Comparison of ENCODE assay signal across 1 cellular context in genomic region chr19:795691-796581, GRCh38.
A peak's percentile ranks its signal among the peaks of the same experiment; 100 is the strongest.
TF ChIP-seq lines count a peak whose summit lies in the region.

No MANE protein-coding gene starts in this region.

TF ChIP-seq in HepG2, 621 proteins besides CTCF, POLR2A, EP300 and RAD21 (continues in another document):
- no peak for TF ChIP-seq ZNF275 (CRISPR knock-in tag; IDR thresholded peaks at IDR 0.05; ENCODE audit: borderline replicate concordance)
- TF ChIP-seq KDM4B (CRISPR knock-in tag; IDR thresholded peaks at IDR 0.05): no peak
- no peak for TF ChIP-seq ZNF589 (CRISPR knock-in tag; conservative IDR thresholded peaks at IDR 0.05)
- no peak for TF ChIP-seq ZFP41 (CRISPR knock-in tag; IDR thresholded peaks at IDR 0.05; ENCODE audit: borderline replicate concordance)
- no peak for TF ChIP-seq ZNF276 (CRISPR knock-in tag; IDR thresholded peaks at IDR 0.05; ENCODE audit: low read depth)
- TF ChIP-seq NFIC (IDR thresholded peaks at IDR 0.05; ENCODE audit: low read length): no peak
- TF ChIP-seq ZC3H13 (CRISPR knock-in tag; IDR thresholded peaks at IDR 0.05): no peak
- TF ChIP-seq, protein P1, sequence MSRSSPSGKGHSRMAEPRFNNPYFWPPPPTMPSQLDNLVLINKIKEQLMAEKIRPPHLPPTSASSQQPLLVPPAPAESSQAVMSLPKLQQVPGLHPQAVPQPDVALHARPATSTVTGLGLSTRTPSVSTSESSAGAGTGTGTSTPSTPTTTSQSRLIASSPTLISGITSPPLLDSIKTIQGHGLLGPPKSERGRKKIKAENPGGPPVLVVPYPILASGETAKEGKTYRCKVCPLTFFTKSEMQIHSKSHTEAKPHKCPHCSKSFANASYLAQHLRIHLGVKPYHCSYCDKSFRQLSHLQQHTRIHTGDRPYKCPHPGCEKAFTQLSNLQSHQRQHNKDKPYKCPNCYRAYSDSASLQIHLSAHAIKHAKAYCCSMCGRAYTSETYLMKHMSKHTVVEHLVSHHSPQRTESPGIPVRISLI (CRISPR knock-in tag; IDR thresholded peaks at IDR 0.05; ENCODE audit: borderline replicate concordance): no peak
- no peak for TF ChIP-seq ZNF670 (CRISPR knock-in tag; IDR thresholded peaks at IDR 0.05; ENCODE audit: borderline replicate concordance)
- TF ChIP-seq TRIM24 (CRISPR knock-in tag; IDR thresholded peaks at IDR 0.05): 0 out of 2 replicates have a peak, but pooled peaks have one; percentile 14
- TF ChIP-seq, protein P2, sequence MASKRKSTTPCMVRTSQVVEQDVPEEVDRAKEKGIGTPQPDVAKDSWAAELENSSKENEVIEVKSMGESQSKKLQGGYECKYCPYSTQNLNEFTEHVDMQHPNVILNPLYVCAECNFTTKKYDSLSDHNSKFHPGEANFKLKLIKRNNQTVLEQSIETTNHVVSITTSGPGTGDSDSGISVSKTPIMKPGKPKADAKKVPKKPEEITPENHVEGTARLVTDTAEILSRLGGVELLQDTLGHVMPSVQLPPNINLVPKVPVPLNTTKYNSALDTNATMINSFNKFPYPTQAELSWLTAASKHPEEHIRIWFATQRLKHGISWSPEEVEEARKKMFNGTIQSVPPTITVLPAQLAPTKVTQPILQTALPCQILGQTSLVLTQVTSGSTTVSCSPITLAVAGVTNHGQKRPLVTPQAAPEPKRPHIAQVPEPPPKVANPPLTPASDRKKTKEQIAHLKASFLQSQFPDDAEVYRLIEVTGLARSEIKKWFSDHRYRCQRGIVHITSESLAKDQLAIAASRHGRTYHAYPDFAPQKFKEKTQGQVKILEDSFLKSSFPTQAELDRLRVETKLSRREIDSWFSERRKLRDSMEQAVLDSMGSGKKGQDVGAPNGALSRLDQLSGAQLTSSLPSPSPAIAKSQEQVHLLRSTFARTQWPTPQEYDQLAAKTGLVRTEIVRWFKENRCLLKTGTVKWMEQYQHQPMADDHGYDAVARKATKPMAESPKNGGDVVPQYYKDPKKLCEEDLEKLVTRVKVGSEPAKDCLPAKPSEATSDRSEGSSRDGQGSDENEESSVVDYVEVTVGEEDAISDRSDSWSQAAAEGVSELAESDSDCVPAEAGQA (IDR thresholded peaks at IDR 0.05; ENCODE audit: low read depth): no peak
- TF ChIP-seq, protein P2 (CRISPR knock-in tag; IDR thresholded peaks at IDR 0.05; ENCODE audit: borderline replicate concordance): no peak
- no peak for TF ChIP-seq ZNF513 (CRISPR knock-in tag; conservative IDR thresholded peaks at IDR 0.05)
- TF ChIP-seq ZMYM3 (CRISPR knock-in tag; IDR thresholded peaks at IDR 0.05): no peak; the same call in 1 of the 2 replicates
- no peak for TF ChIP-seq GPN1 (CRISPR knock-in tag; IDR thresholded peaks at IDR 0.05; ENCODE audit: borderline replicate concordance)
- TF ChIP-seq, protein P3, sequence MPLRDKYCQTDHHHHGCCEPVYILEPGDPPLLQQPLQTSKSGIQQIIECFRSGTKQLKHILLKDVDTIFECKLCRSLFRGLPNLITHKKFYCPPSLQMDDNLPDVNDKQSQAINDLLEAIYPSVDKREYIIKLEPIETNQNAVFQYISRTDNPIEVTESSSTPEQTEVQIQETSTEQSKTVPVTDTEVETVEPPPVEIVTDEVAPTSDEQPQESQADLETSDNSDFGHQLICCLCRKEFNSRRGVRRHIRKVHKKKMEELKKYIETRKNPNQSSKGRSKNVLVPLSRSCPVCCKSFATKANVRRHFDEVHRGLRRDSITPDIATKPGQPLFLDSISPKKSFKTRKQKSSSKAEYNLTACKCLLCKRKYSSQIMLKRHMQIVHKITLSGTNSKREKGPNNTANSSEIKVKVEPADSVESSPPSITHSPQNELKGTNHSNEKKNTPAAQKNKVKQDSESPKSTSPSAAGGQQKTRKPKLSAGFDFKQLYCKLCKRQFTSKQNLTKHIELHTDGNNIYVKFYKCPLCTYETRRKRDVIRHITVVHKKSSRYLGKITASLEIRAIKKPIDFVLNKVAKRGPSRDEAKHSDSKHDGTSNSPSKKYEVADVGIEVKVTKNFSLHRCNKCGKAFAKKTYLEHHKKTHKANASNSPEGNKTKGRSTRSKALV (CRISPR knock-in tag; IDR thresholded peaks at IDR 0.05): no peak
- TF ChIP-seq ZNF382 (CRISPR knock-in tag; IDR thresholded peaks at IDR 0.05; ENCODE audit: borderline replicate concordance): no peak
- TF ChIP-seq ZNF260 (CRISPR knock-in tag; IDR thresholded peaks at IDR 0.05; ENCODE audit: borderline replicate concordance, low read depth): no peak
- 0 out of 2 replicates have a peak, but pooled peaks have one; percentile 13 for TF ChIP-seq SP4 (CRISPR knock-in tag; IDR thresholded peaks at IDR 0.05)
- no peak for TF ChIP-seq ZNF740 (CRISPR knock-in tag; IDR thresholded peaks at IDR 0.05)
- no peak; the same call in 1 of the 2 replicates for TF ChIP-seq ZNF607 (CRISPR knock-in tag; IDR thresholded peaks at IDR 0.05; ENCODE audit: borderline replicate concordance)
- TF ChIP-seq SNRNP70 (IDR thresholded peaks at IDR 0.05; ENCODE audit: low read depth, low read length): no peak
- no peak for TF ChIP-seq ZNF546 (CRISPR knock-in tag; conservative IDR thresholded peaks at IDR 0.05)
- TF ChIP-seq TP53 (CRISPR knock-in tag; conservative IDR thresholded peaks at IDR 0.05): no peak
- TF ChIP-seq, protein P4, sequence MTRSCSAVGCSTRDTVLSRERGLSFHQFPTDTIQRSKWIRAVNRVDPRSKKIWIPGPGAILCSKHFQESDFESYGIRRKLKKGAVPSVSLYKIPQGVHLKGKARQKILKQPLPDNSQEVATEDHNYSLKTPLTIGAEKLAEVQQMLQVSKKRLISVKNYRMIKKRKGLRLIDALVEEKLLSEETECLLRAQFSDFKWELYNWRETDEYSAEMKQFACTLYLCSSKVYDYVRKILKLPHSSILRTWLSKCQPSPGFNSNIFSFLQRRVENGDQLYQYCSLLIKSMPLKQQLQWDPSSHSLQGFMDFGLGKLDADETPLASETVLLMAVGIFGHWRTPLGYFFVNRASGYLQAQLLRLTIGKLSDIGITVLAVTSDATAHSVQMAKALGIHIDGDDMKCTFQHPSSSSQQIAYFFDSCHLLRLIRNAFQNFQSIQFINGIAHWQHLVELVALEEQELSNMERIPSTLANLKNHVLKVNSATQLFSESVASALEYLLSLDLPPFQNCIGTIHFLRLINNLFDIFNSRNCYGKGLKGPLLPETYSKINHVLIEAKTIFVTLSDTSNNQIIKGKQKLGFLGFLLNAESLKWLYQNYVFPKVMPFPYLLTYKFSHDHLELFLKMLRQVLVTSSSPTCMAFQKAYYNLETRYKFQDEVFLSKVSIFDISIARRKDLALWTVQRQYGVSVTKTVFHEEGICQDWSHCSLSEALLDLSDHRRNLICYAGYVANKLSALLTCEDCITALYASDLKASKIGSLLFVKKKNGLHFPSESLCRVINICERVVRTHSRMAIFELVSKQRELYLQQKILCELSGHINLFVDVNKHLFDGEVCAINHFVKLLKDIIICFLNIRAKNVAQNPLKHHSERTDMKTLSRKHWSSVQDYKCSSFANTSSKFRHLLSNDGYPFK (CRISPR knock-in tag; IDR thresholded peaks at IDR 0.05; ENCODE audit: borderline replicate concordance): no peak
- TF ChIP-seq REPIN1 (CRISPR knock-in tag; IDR thresholded peaks at IDR 0.05; ENCODE audit: borderline replicate concordance, low read depth): no peak
- TF ChIP-seq ZBTB21 (CRISPR knock-in tag; IDR thresholded peaks at IDR 0.05): no peak
- no peak for TF ChIP-seq MXD4 (CRISPR knock-in tag; IDR thresholded peaks at IDR 0.05)
- no peak for TF ChIP-seq ZNF639 (CRISPR knock-in tag; conservative IDR thresholded peaks at IDR 0.05)
- TF ChIP-seq YEATS4 (CRISPR knock-in tag; IDR thresholded peaks at IDR 0.05; ENCODE audit: borderline replicate concordance): no peak
- TF ChIP-seq DDIT3 (CRISPR knock-in tag; IDR thresholded peaks at IDR 0.05): no peak
- TF ChIP-seq BCLAF1 (IDR thresholded peaks at IDR 0.05): no peak
- TF ChIP-seq, protein P5, sequence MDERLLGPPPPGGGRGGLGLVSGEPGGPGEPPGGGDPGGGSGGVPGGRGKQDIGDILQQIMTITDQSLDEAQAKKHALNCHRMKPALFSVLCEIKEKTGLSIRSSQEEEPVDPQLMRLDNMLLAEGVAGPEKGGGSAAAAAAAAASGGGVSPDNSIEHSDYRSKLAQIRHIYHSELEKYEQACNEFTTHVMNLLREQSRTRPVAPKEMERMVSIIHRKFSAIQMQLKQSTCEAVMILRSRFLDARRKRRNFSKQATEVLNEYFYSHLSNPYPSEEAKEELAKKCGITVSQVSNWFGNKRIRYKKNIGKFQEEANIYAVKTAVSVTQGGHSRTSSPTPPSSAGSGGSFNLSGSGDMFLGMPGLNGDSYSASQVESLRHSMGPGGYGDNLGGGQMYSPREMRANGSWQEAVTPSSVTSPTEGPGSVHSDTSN (CRISPR knock-in tag; IDR thresholded peaks at IDR 0.05): no peak
